ENCODE assay signal across 9 cellular contexts in the genomic region with DNA sequence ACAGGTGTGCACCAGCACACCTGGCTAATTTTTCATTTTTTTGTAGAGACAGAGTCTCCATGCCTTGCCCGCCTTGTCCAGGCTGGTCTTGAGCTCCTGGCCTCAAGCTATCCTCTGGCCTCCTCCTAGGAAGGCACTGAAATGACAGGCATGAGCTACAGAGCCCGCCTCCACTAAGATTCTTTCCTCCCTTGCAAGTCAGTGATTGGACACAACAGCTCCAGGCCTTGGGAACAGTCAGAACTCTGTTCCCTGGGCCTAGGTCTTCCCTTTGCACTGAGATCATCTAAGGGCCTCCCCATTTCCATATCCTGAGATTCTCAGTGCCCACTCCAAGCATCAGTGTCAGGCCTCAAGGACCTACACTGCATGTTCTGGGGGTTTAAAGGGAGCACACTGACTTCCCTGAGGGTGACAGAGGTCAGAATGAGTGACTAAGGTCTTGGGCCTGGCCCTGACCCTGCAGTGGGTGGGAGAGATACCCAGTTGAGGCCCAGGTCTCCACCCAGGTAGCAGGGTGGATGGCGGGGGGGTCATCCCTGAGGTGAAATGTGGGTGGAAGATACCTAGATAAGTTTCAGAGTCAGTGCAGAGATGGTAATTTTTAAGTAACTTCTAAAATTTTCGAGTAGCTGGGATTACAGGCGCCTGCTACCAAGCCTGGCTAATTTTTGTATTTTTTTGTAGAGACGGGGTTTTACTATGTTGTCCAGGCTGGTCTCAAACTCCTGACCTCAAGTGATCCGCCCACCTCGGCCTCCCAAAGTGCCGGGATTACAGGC. TPM values are rescaled to one million over a fixed set of nuclear protein-coding genes. Genes with fewer than 3 reads are reported as not detected.
DNase-seq lines count a peak whose midpoint lies in the region; ATAC-seq and TF ChIP-seq lines count a peak whose summit lies in the region.
"Had no signal": no experiment of that assay in that cellular context is flagged by ENCODE, and none has a peak within 500 bp of the region (broad histone marks: within the 10 kb centered on the region; RNA-seq: fewer than 3 reads in every experiment).

No MANE protein-coding gene starts in this region.

- no peaks in the 10 kb centered on the region for H3K27me3 Mint-ChIP-seq in activated CD4-positive, alpha-beta T cell treated with anti-CD3 and anti-CD28 coated beads, Interleukin-2, amount 10 ng/mL, durations not matched to agents 7 days and 5 days

- H3K27me3 ChIP-seq in SK-N-SH (ENCODE audit: insufficient read depth): no peaks in the 10 kb centered on the region

- H3K9me2 ChIP-seq in SK-N-SH: no peaks in the 10 kb centered on the region

- DNase-seq in activated CD4-positive, alpha-beta T cell treated with anti-CD3 and anti-CD28 coated beads, Interleukin-2, amount 10 ng/mL, durations not matched to agents 7 days and 5 days: no peak
- DNase-seq in activated CD4-positive, alpha-beta T cell treated with anti-CD3 and anti-CD28 coated beads for 48 hours: no peak
- no peak for DNase-seq in SK-N-SH
- DNase-seq in fibroblast of mammary gland (ENCODE audit: low read depth): peak; percentile 37
- DNase-seq in substantia nigra (lab: John Stamatoyannopoulos, UW): no peak
- DNase-seq in pons (ENCODE audit: low spot score): no peak
- DNase-seq in NCI-H1417 treated with DMSO at 0.1 percent for 48 hours (lab: John Stamatoyannopoulos, UW): no peak

- H3K4me3 Mint-ChIP-seq in activated CD4-positive, alpha-beta T cell treated with anti-CD3 and anti-CD28 coated beads, Interleukin-2, amount 10 ng/mL, durations not matched to agents 7 days and 5 days: peak overlapping the region; percentile 71

- ATAC-seq in GM19455 (IDR thresholded peaks at IDR 0.05; ENCODE audit: unreplicated experiment): no peak

- peaks cover 5 to 16% of the 10 kb centered on the region in 2 experiments; a peak in 1 of 4 replicates for H3K4me1 ChIP-seq in SK-N-SH (ENCODE audit: control insufficient read depth in 1 of 2, insufficient read depth in 2 of 2, low read depth in 1 of 2, low read length in 1 of 2)

- no peaks in the 10 kb centered on the region for H3K36me3 ChIP-seq in SK-N-SH (replicated peaks in 1 of 2; ENCODE audit: control insufficient read depth in 1 of 2, insufficient read depth in 2 of 2, low read length in 1 of 2)

- no peak overlapping the region for H3K9ac ChIP-seq in SK-N-SH

- peak overlapping the region; percentile 78 for H3K27ac Mint-ChIP-seq in activated CD4-positive, alpha-beta T cell treated with anti-CD3 and anti-CD28 coated beads, Interleukin-2, amount 10 ng/mL, durations not matched to agents 7 days and 5 days

- TF ChIP-seq EP300 in SK-N-SH (IDR thresholded peaks at IDR 0.05; ENCODE audit: borderline replicate concordance in 1 of 2, low read depth in 1 of 2, low read length in 1 of 2): no peak

- 89% methylated on average over 8 of the region's 9 CpGs for WGBS in SK-N-SH (ENCODE audit: low lambda C conversion rate)

- H3K79me2 ChIP-seq in SK-N-SH (ENCODE audit: insufficient read depth): no peaks in the 10 kb centered on the region; the same call in 1 of the 2 replicates

- H3K4me1 Mint-ChIP-seq in activated CD4-positive, alpha-beta T cell treated with anti-CD3 and anti-CD28 coated beads, Interleukin-2, amount 10 ng/mL, durations not matched to agents 7 days and 5 days: peaks cover 36% of the 10 kb centered on the region

- no peaks in the 10 kb centered on the region for H3K9me3 Mint-ChIP-seq in activated CD4-positive, alpha-beta T cell treated with anti-CD3 and anti-CD28 coated beads, Interleukin-2, amount 10 ng/mL, durations not matched to agents 7 days and 5 days

- no peaks in the 10 kb centered on the region for H4K20me1 ChIP-seq in SK-N-SH (ENCODE audit: insufficient read depth)

- H3K36me3 Mint-ChIP-seq in activated CD4-positive, alpha-beta T cell treated with anti-CD3 and anti-CD28 coated beads, Interleukin-2, amount 10 ng/mL, durations not matched to agents 7 days and 5 days (ENCODE audit: low read depth): no peaks in the 10 kb centered on the region

- peaks cover 32% of the 10 kb centered on the region for H3F3A ChIP-seq in SK-N-SH (replicated peaks; ENCODE audit: insufficient read depth)

- H3K27ac ChIP-seq in SK-N-SH (ENCODE audit: low read depth in 2 of 2, low read length in 1 of 2) (peak overlapping the region in 1 of 2 experiments; percentile 83; a peak in 2 of 4 replicates), substantia nigra (ENCODE audit: low read depth, low read length, poor library complexity, severe bottlenecking) (peak overlapping the region; percentile 85)

- H3K4me3 ChIP-seq in SK-N-SH (ENCODE audit: low read depth in 2 of 2, low read length in 1 of 2) (no peak overlapping the region), fibroblast of mammary gland (ENCODE audit: control insufficient read depth, low read depth, low read length) (no peak overlapping the region)
- H3K4me3 ChIP-seq: lung had no signal

- CTCF ChIA-PET in activated CD4-positive, alpha-beta T cell treated with anti-CD3 and anti-CD28 coated beads, Interleukin-2, amount 10 ng/mL, durations not matched to agents 7 days and 5 days (lab: Charles Lee): interaction anchor here (2.4 to 8.6 kb wide), 3 partner anchors 33 to 54 kb away, joined by 13 to 310 read pairs (median 73); partner anchors contain the start of gene FOSB
- CTCF ChIA-PET in SK-N-SH (lab: Yijun Ruan, JAX): interaction anchor here (2.1 to 15.0 kb wide), 5 partner anchors 8 to 54 kb away, joined by 15 to 870 read pairs (median 38); partner anchors contain the start of genes FOSB and RTN2

- POLR2A ChIA-PET in activated CD4-positive, alpha-beta T cell treated with anti-CD3 and anti-CD28 coated beads, Interleukin-2, amount 10 ng/mL, durations not matched to agents 7 days and 5 days (lab: Charles Lee): interaction anchor here (1.4 kb wide), 1 partner anchor 38 kb away, joined by 3 read pairs; no protein-coding TSS in a partner anchor
- POLR2A ChIA-PET in SK-N-SH (lab: Yijun Ruan, JAX): no interaction called here

- TF ChIP-seq RAD21 in SK-N-SH (IDR thresholded peaks at IDR 0.05; ENCODE audit: low read length): no peak

- no peak overlapping the region for H2AFZ ChIP-seq in SK-N-SH (ENCODE audit: low read depth)

- no peak overlapping the region for H3K4me2 ChIP-seq in SK-N-SH

- TF ChIP-seq CTCF in SK-N-SH (IDR thresholded peaks at IDR 0.05) (no peak), fibroblast of mammary gland (conservative IDR thresholded peaks at IDR 0.05; ENCODE audit: control insufficient read depth, insufficient read depth, low read depth, low read length) (no peak)

- no peaks in the 10 kb centered on the region for H3K9me3 ChIP-seq in SK-N-SH

TF ChIP-seq in SK-N-SH, 30 proteins besides CTCF, POLR2A, EP300 and RAD21 (continues in another document):
- no peak for TF ChIP-seq REST (IDR thresholded peaks at IDR 0.05; ENCODE audit: low read depth, low read length)

RNA-seq across cellular contexts. Expression of gene ERCC1, which starts 17.3 kb away (rescaled TPM):
- total RNA-seq in activated CD4-positive, alpha-beta T cell treated with anti-CD3 and anti-CD28 coated beads, Interleukin-2, amount 10 ng/mL, durations not matched to agents 7 days and 5 days: 10 to 100 TPM; 59.9 to 66.1 TPM
- polyA plus RNA-seq in SK-N-SH (2012; rRNA removed): 93.1 and 95.3 TPM in 2 replicates
- polyA plus RNA-seq in SK-N-SH (2012; cell fraction: cytosol; rRNA removed): 45.3 and 58.8 TPM in 2 replicates
- polyA plus RNA-seq in SK-N-SH (2012; cell fraction: nucleus; rRNA removed): 199 and 204 TPM in 2 replicates

RNA-seq across cellular contexts. Expression of gene FOSB, which starts 26.7 kb away (rescaled TPM):
- total RNA-seq in activated CD4-positive, alpha-beta T cell treated with anti-CD3 and anti-CD28 coated beads, Interleukin-2, amount 10 ng/mL, durations not matched to agents 7 days and 5 days: 10 to 100 TPM; 36.0 to 43.9 TPM
- polyA plus RNA-seq in SK-N-SH (2012; rRNA removed): 38.4 and 78.2 TPM in 2 replicates
- 19.6 and 23.8 TPM in 2 replicates for polyA plus RNA-seq in SK-N-SH (2012; cell fraction: cytosol; rRNA removed)
- polyA plus RNA-seq in SK-N-SH (2012; cell fraction: nucleus; rRNA removed): 377 and 391 TPM in 2 replicates

RNA-seq across cellular contexts. Expression of gene POLR1G, which starts 34.6 kb away (rescaled TPM):
- total RNA-seq in activated CD4-positive, alpha-beta T cell treated with anti-CD3 and anti-CD28 coated beads, Interleukin-2, amount 10 ng/mL, durations not matched to agents 7 days and 5 days: 1 to 10 TPM; 7.0 to 7.4 TPM
- 11.0 and 11.9 TPM in 2 replicates for polyA plus RNA-seq in SK-N-SH (2012; rRNA removed)
- 11.6 and 11.8 TPM in 2 replicates for polyA plus RNA-seq in SK-N-SH (2012; cell fraction: cytosol; rRNA removed)
- 5.4 and 6.2 TPM in 2 replicates for polyA plus RNA-seq in SK-N-SH (2012; cell fraction: nucleus; rRNA removed)

RNA-seq across cellular contexts. Expression of gene PPP1R13L, which starts 36.2 kb away (rescaled TPM):
- 10 to 100 TPM; 15.5 to 17.7 TPM for total RNA-seq in activated CD4-positive, alpha-beta T cell treated with anti-CD3 and anti-CD28 coated beads, Interleukin-2, amount 10 ng/mL, durations not matched to agents 7 days and 5 days
- polyA plus RNA-seq in SK-N-SH (2012; rRNA removed): 11.6 and 18.0 TPM in 2 replicates
- 9.2 and 15.9 TPM in 2 replicates for polyA plus RNA-seq in SK-N-SH (2012; cell fraction: cytosol; rRNA removed)
- polyA plus RNA-seq in SK-N-SH (2012; cell fraction: nucleus; rRNA removed): 61.7 and 79.7 TPM in 2 replicates

RNA-seq across cellular contexts. Expression of gene RTN2, which starts 55.8 kb away (rescaled TPM):
- total RNA-seq in activated CD4-positive, alpha-beta T cell treated with anti-CD3 and anti-CD28 coated beads, Interleukin-2, amount 10 ng/mL, durations not matched to agents 7 days and 5 days: 1 to 10 TPM; 1.8 to 2.0 TPM
- polyA plus RNA-seq in SK-N-SH (2012; rRNA removed): 6.8 and 7.0 TPM in 2 replicates
- 4.3 and 6.8 TPM in 2 replicates for polyA plus RNA-seq in SK-N-SH (2012; cell fraction: cytosol; rRNA removed)
- polyA plus RNA-seq in SK-N-SH (2012; cell fraction: nucleus; rRNA removed): 8.6 and 11.9 TPM in 2 replicates
